In genomic region chr11:74195828-74196227, GRCh38 we compare ENCODE assay signal across 1 cellular context.
TF ChIP-seq lines count a peak whose summit lies in the region.

No MANE protein-coding gene starts in this region.

TF ChIP-seq in IMR-90, 13 proteins besides CTCF, POLR2A, EP300 and RAD21:
- TF ChIP-seq MXI1 (IDR thresholded peaks at IDR 0.05; ENCODE audit: borderline replicate concordance, low read depth, low read length) (no peak), RCOR1 (IDR thresholded peaks at IDR 0.05; ENCODE audit: insufficient replicate concordance, low read length) (no peak), CEBPB (IDR thresholded peaks at IDR 0.05; ENCODE audit: low read depth, low read length) (no peak), USF2 (IDR thresholded peaks at IDR 0.05; ENCODE audit: low read depth, low read length) (no peak), MAZ (IDR thresholded peaks at IDR 0.05; ENCODE audit: borderline replicate concordance, low read depth, low read length) (no peak), FOS (IDR thresholded peaks at IDR 0.05; ENCODE audit: low read depth, low read length) (no peak), ELK1 (IDR thresholded peaks at IDR 0.05; ENCODE audit: borderline replicate concordance, low read depth, low read length) (no peak), CHD1 (IDR thresholded peaks at IDR 0.05; ENCODE audit: low read depth, low read length) (no peak), MAFK (IDR thresholded peaks at IDR 0.05; ENCODE audit: low read depth, low read length) (no peak), NFE2L2 (IDR thresholded peaks at IDR 0.05; ENCODE audit: low read depth, low read length) (no peak), SMC3 (IDR thresholded peaks at IDR 0.05; ENCODE audit: low read depth, low read length) (no peak), RFX5 (IDR thresholded peaks at IDR 0.05; ENCODE audit: low read depth, low read length) (no peak), BHLHE40 (IDR thresholded peaks at IDR 0.05; ENCODE audit: low read depth, low read length) (no peak)
